1 cellular context compared by ENCODE assay signal in genomic region chr5:62403411-62404250, GRCh38.
TF ChIP-seq lines count a peak whose summit lies in the region.

TSS of gene DIMT1 (minus strand) at chr5:62403905. CDS start at chr5:62403772, 133 bp downstream.

TF ChIP-seq in K562, 482 proteins besides CTCF, POLR2A, EP300 and RAD21 (continued from another document and continues in another):
- TF ChIP-seq ZBTB40 (IDR thresholded peaks at IDR 0.05) (0 out of 2 replicates have a peak, but pooled peaks have one; percentile 23), ZBTB40 (CRISPR knock-in tag; IDR thresholded peaks at IDR 0.05) (no peak), BRF1 (IDR thresholded peaks at IDR 0.05; ENCODE audit: borderline replicate concordance, extremely low read depth, insufficient read length) (no peak), YY1 (IDR thresholded peaks at IDR 0.05; ENCODE audit: borderline replicate concordance in 1 of 3, control insufficient read depth in 1 of 3, extremely low read depth in 1 of 3, insufficient read depth in 3 of 3, insufficient read length in 1 of 3, insufficient replicate concordance in 2 of 3, low read depth in 1 of 3, low read length in 2 of 3) (peak in 2 of 3 experiments; percentile 62 to 77), ZNF232 (CRISPR knock-in tag; IDR thresholded peaks at IDR 0.05) (no peak), ILF3 (IDR thresholded peaks at IDR 0.05; ENCODE audit: borderline replicate concordance) (no peak), HCFC1 (IDR thresholded peaks at IDR 0.05; ENCODE audit: low read depth, low read length) (peak; percentile 93), ZNF707 (CRISPR knock-in tag; conservative IDR thresholded peaks at IDR 0.05) (no peak), RAD51 (IDR thresholded peaks at IDR 0.05; ENCODE audit: borderline replicate concordance, low read depth) (peak; percentile 6; the same call in 1 of the 2 replicates), MCM2 (IDR thresholded peaks at IDR 0.05; ENCODE audit: low read depth) (no peak), SNIP1 (IDR thresholded peaks at IDR 0.05; ENCODE audit: low read depth) (no peak), E2F6 (IDR thresholded peaks at IDR 0.05; ENCODE audit: borderline replicate concordance in 1 of 2, extremely low read depth in 1 of 2, insufficient read depth in 1 of 2, insufficient read length in 1 of 2, low read depth in 1 of 2, low read length in 1 of 2, poor library complexity in 1 of 2, severe bottlenecking in 1 of 2) (peak; percentile 75 to 88), ETV5 (CRISPR knock-in tag; IDR thresholded peaks at IDR 0.05; ENCODE audit: low read depth) (no peak), ATF6 (CRISPR knock-in tag; IDR thresholded peaks at IDR 0.05) (no peak; the same call in 1 of the 2 replicates), ERF (CRISPR knock-in tag; IDR thresholded peaks at IDR 0.05) (peak; percentile 49; the same call in 1 of the 2 replicates), NFATC3 (IDR thresholded peaks at IDR 0.05) (no peak), RBBP5 (IDR thresholded peaks at IDR 0.05; ENCODE audit: borderline replicate concordance, insufficient read depth, low read length, poor library complexity, severe bottlenecking) (peak; percentile 95), POLR3A (IDR thresholded peaks at IDR 0.05; ENCODE audit: borderline replicate concordance, extremely low read depth, insufficient read depth, insufficient read length) (no peak), DNMT1 (IDR thresholded peaks at IDR 0.05) (no peak), HMG20B (CRISPR knock-in tag; IDR thresholded peaks at IDR 0.05) (no peak), ATF3 (IDR thresholded peaks at IDR 0.05) (no peak), ATF3 (CRISPR knock-in tag; conservative IDR thresholded peaks at IDR 0.05) (peak; percentile 79; the same call in 1 of the 2 replicates), TFAM (CRISPR knock-in tag; conservative IDR thresholded peaks at IDR 0.05) (no peak), SMARCB1 (IDR thresholded peaks at IDR 0.05; ENCODE audit: insufficient read length, low read depth) (no peak), ETS2 (tag; IDR thresholded peaks at IDR 0.05; ENCODE audit: borderline replicate concordance, poor library complexity, severe bottlenecking) (no peak), KDM4B (IDR thresholded peaks at IDR 0.05; ENCODE audit: borderline replicate concordance in 2 of 2, low read depth in 1 of 2) (no peak), USF2 (CRISPR knock-in tag; IDR thresholded peaks at IDR 0.05) (peak; percentile 66), MTA3 (IDR thresholded peaks at IDR 0.05; ENCODE audit: borderline replicate concordance) (peak; percentile 88), KLF10 (CRISPR knock-in tag; IDR thresholded peaks at IDR 0.05) (no peak), BHLHE40 (IDR thresholded peaks at IDR 0.05; ENCODE audit: low read length) (no peak), HES1 (IDR thresholded peaks at IDR 0.05; ENCODE audit: low read depth) (peak; percentile 38), NCOR1 (IDR thresholded peaks at IDR 0.05) (no peak), RB1 (IDR thresholded peaks at IDR 0.05; ENCODE audit: low read depth) (peak; percentile 75; the same call in 1 of the 2 replicates), GATA2 (CRISPR knock-in tag; IDR thresholded peaks at IDR 0.05) (no peak), MIER1 (IDR thresholded peaks at IDR 0.05; ENCODE audit: low read depth) (no peak), NFIC (IDR thresholded peaks at IDR 0.05) (no peak), SAFB (IDR thresholded peaks at IDR 0.05; ENCODE audit: borderline replicate concordance, low read depth, low read length) (peak; percentile 50; the same call in 1 of the 2 replicates), E2F1 (CRISPR knock-in tag; IDR thresholded peaks at IDR 0.05) (peak; percentile 79; the same call in 1 of the 2 replicates), ATF2 (CRISPR knock-in tag; IDR thresholded peaks at IDR 0.05) (no peak), PTTG1 (tag; IDR thresholded peaks at IDR 0.05; ENCODE audit: low read depth) (no peak), ZNF75A (CRISPR knock-in tag; IDR thresholded peaks at IDR 0.05) (no peak), ZNF695 (CRISPR knock-in tag; IDR thresholded peaks at IDR 0.05) (no peak), TEAD1 (CRISPR knock-in tag; IDR thresholded peaks at IDR 0.05) (peak; percentile 9 to 24; a peak in 1 of 4 replicates)
